Comparison of ENCODE assay signal across 16 cellular contexts in genomic region chr19:13001166-13001501, GRCh38. TPM values are rescaled to one million over a fixed set of nuclear protein-coding genes. Genes with fewer than 3 reads are reported as not detected.
DNase-seq lines count a peak whose midpoint lies in the region; ATAC-seq and TF ChIP-seq lines count a peak whose summit lies in the region.
"Had no signal": no experiment of that assay in that cellular context is flagged by ENCODE, and none has a peak within 500 bp of the region (broad histone marks: within the 10 kb centered on the region; RNA-seq: fewer than 3 reads in every experiment).

No MANE protein-coding gene starts in this region.

- no peak overlapping the region for H3K4me2 ChIP-seq in neuronal stem cell (ENCODE audit: insufficient read depth, low read length, poor library complexity, severe bottlenecking)

- TF ChIP-seq CTCF in coronary artery (IDR thresholded peaks at IDR 0.05) (no peak), thyroid gland (IDR thresholded peaks at IDR 0.05) (no peak)

- H3K18ac ChIP-seq in neuronal stem cell (ENCODE audit: low read length), result no peak overlapping the region

- H3K9me3 ChIP-seq in MG63, result no peaks in the 10 kb centered on the region
- peaks cover 0 to 4% of the 10 kb centered on the region in 2 donors for H3K9me3 ChIP-seq in neuronal stem cell (replicated peaks in 1 of 2; ENCODE audit: control insufficient read depth in 2 of 2, insufficient read depth in 1 of 2, low read depth in 1 of 2, low read length in 2 of 2)
- no peaks in the 10 kb centered on the region for H3K9me3 ChIP-seq in thyroid gland

- intact Hi-C loops in thyroid gland (cut with DNase I), result no loop called here

- H3K14ac ChIP-seq in neuronal stem cell (ENCODE audit: low read length), result no peak overlapping the region

- H2BK12ac ChIP-seq in neuronal stem cell (ENCODE audit: low read length), result no peak overlapping the region

- DNase-seq in MG63 (no peak), coronary artery (ENCODE audit: low spot score) (no peak), neuronal stem cell (ENCODE audit: low spot score) (no peak), thyroid gland (no peak), GF-D8 (lab: John Stamatoyannopoulos, UW) (no peak), COLO829 (ENCODE audit: low spot score) (no peak)
- DNase-seq: activated CD8-positive, alpha-beta T cell treated with anti-CD3 and anti-CD28 coated beads for 36 hours; activated effector memory CD4-positive, alpha-beta T cell treated with Interleukin-2 at 50 U/mL for 16 hours; NCI-H1417; NCI-H2227 treated with DMSO at 0.1 percent for 48 hours had no signal

- WGBS in neuronal stem cell (ENCODE audit: extremely low coverage in 2 of 2, insufficient read length in 2 of 2, insufficient replicate concordance in 1 of 2), 2 donors, result no CpG with 5 or more reads among the region's 19 CpGs
- WGBS in thyroid gland, 2 donors, result 81 to 85% methylated on average over 13 to 19 of the region's 19 CpGs

- H3K4me3 ChIP-seq in MG63, result peak overlapping the region; percentile 48; the same call in 1 of the 2 replicates
- H3K4me3 ChIP-seq in coronary artery, result peak overlapping the region; percentile 69
- H3K4me3 ChIP-seq in neuronal stem cell (ENCODE audit: low read length in 2 of 2), result no peak overlapping the region
- H3K4me3 ChIP-seq in thyroid gland (replicated peaks in 1 of 3), result no peak overlapping the region
- H3K4me3 ChIP-seq: SK-N-MC had no signal

- H3K27ac ChIP-seq in coronary artery (peak overlapping the region; percentile 95 to 98), neuronal stem cell (replicated peaks; ENCODE audit: low read length) (no peak overlapping the region), thyroid gland (peak overlapping the region in 2 of 3 donors; percentile 90 to 95)
- H3K27ac ChIP-seq: SK-N-MC had no signal

- H2BK15ac ChIP-seq in neuronal stem cell (ENCODE audit: low read length), result no peak overlapping the region

- H2AFZ ChIP-seq in neuronal stem cell (ENCODE audit: low read length), result no peak overlapping the region

- no peak overlapping the region for H2BK5ac ChIP-seq in neuronal stem cell (ENCODE audit: low read length)

- H3K36me3 ChIP-seq in MG63 (peaks cover 87% of the 10 kb centered on the region), neuronal stem cell (replicated peaks in 1 of 2; ENCODE audit: control insufficient read depth in 2 of 2, insufficient read depth in 2 of 2, low read length in 2 of 2) (no peaks in the 10 kb centered on the region), thyroid gland (no peaks in the 10 kb centered on the region)

- H4K91ac ChIP-seq in neuronal stem cell (ENCODE audit: low read depth, low read length, poor library complexity), result no peak overlapping the region

- TF ChIP-seq POLR2A in thyroid gland (IDR thresholded peaks at IDR 0.05), result no peak

- H3K79me1 ChIP-seq in neuronal stem cell (ENCODE audit: low read depth, low read length), result peaks cover 6% of the 10 kb centered on the region

- H4K8ac ChIP-seq in neuronal stem cell (ENCODE audit: low read depth, low read length), result no peak overlapping the region

- no peak overlapping the region for H3K4ac ChIP-seq in neuronal stem cell (ENCODE audit: low read length)

- H3K9ac ChIP-seq in neuronal stem cell (ENCODE audit: low read depth, low read length, poor library complexity), result no peak overlapping the region

- H2AK5ac ChIP-seq in neuronal stem cell (ENCODE audit: low read depth, low read length), result no peak overlapping the region

- ATAC-seq in activated CD4-positive, CD25-positive, alpha-beta regulatory T cell treated with anti-CD3 and anti-CD28 coated beads, Interleukin-2, amount 50 U/mL, for 24 hours, result no peak
- ATAC-seq in HG03095 (IDR thresholded peaks at IDR 0.05; ENCODE audit: unreplicated experiment), result no peak
- ATAC-seq: activated CD8-positive, alpha-beta T cell treated with anti-CD3 and anti-CD28 coated beads for 36 hours; stimulated activated memory B cell treated with anti-CD40 and anti-IgM and Interleukin-4, amounts not matched to agents 10 μg/mL and 1 μg/mL and 100 μg/mL, for 72 hours had no signal

- H3K27me3 ChIP-seq in MG63 (no peaks in the 10 kb centered on the region), neuronal stem cell (ENCODE audit: control insufficient read depth in 3 of 3, insufficient read depth in 3 of 3, low read depth in 1 of 3, low read length in 3 of 3) (peaks cover 19 to 98% (median 73%) of the 10 kb centered on the region in 3 experiments), thyroid gland (no peaks in the 10 kb centered on the region)

- H2BK120ac ChIP-seq in neuronal stem cell (ENCODE audit: low read depth, low read length), result no peak overlapping the region

- H3K4me1 ChIP-seq in neuronal stem cell (ENCODE audit: control insufficient read depth in 2 of 2, insufficient read depth in 1 of 2, low read depth in 1 of 2, low read length in 2 of 2) (peaks cover 0 to under 1% of the 10 kb centered on the region in 2 donors), thyroid gland (peaks cover 47 to 67% of the 10 kb centered on the region in 2 donors)

- peak overlapping the region; percentile 38 for H3K23ac ChIP-seq in neuronal stem cell (ENCODE audit: low read depth, low read length, poor library complexity)

RNA-seq across cellular contexts. Expression of gene NFIX, which starts 5.9 kb away (rescaled TPM):
- total RNA-seq in MG63 (2014; rRNA removed; shearing (Covaris generic); ENCODE audit: low replicate concordance), result 53.9 and 78.0 TPM in 2 replicates
- polyA plus RNA-seq in neuronal stem cell (2013, experiment 1 of 2), result 0.07 TPM
- 0.07 TPM for polyA plus RNA-seq in neuronal stem cell (2013, experiment 2 of 2)
- 10 to 100 TPM; 38.8 to 70.2 (median 62.4) TPM for total RNA-seq in thyroid gland

RNA-seq across cellular contexts. Expression of gene DAND5, which starts 31.8 kb away (rescaled TPM):
- 0.33 and 1.2 TPM in 2 replicates for total RNA-seq in MG63 (2014; rRNA removed; shearing (Covaris generic); ENCODE audit: low replicate concordance)
- polyA plus RNA-seq in neuronal stem cell (2013, experiment 1 of 2), result 0.03 TPM
- 0.03 TPM for polyA plus RNA-seq in neuronal stem cell (2013, experiment 2 of 2)
- under 1 TPM in 2 of 4 donors, not detected in 2; 0.40 to 0.45 TPM for total RNA-seq in thyroid gland
- total RNA-seq: activated CD8-positive, alpha-beta T cell treated with anti-CD3 and anti-CD28 coated beads for 36 hours; glomerular endothelial cell; H7 had no signal

RNA-seq across cellular contexts. Expression of gene GADD45GIP1, which starts 44.1 kb away (rescaled TPM):
- total RNA-seq in MG63 (2014; rRNA removed; shearing (Covaris generic); ENCODE audit: low replicate concordance), result 225 and 240 TPM in 2 replicates
- 34.0 TPM for polyA plus RNA-seq in neuronal stem cell (2013, experiment 1 of 2)
- polyA plus RNA-seq in neuronal stem cell (2013, experiment 2 of 2), result 31.8 TPM
- 10 to 100 TPM; 31.8 to 68.3 (median 55.2) TPM for total RNA-seq in thyroid gland

RNA-seq across cellular contexts. Expression of gene RAD23A, which starts 55.5 kb away (rescaled TPM):
- 211 and 354 TPM in 2 replicates for total RNA-seq in MG63 (2014; rRNA removed; shearing (Covaris generic); ENCODE audit: low replicate concordance)
- polyA plus RNA-seq in neuronal stem cell (2013, experiment 1 of 2), result 115 TPM
- 115 TPM for polyA plus RNA-seq in neuronal stem cell (2013, experiment 2 of 2)
- 100 to 1,000 TPM in 2 of 4 donors, 10 to 100 TPM in 2; 72.0 to 128 (median 101) TPM for total RNA-seq in thyroid gland

Comparison
In these comparisons a context has a peak if more than half of its experiments do, and no peak if none do; other contexts are left out.
1. H3K4me3 ChIP-seq: peak in MG63 (single experiment) and coronary artery (single experiment); none in neuronal stem cell (0 of 2) and thyroid gland (0 of 3).